22 cellular contexts compared by ENCODE assay signal in genomic region chr16:63613701-63614100, GRCh38.
DNase-seq lines count a peak whose midpoint lies in the region; FAIRE-seq and TF ChIP-seq lines count a peak whose summit lies in the region.
"Had no signal": no experiment of that assay in that cellular context is flagged by ENCODE, and none has a peak within 500 bp of the region (broad histone marks: within the 10 kb centered on the region; RNA-seq: fewer than 3 reads in every experiment).

No MANE protein-coding gene starts in this region.

- FAIRE-seq in small intestine (lab: Jason Lieb, UNC), result no peak
- FAIRE-seq: D721Med, GM12892, HTR-8/SVneo had no signal

- no peaks in the 10 kb centered on the region for H3K27me3 ChIP-seq in small intestine (ENCODE audit: control insufficient read depth in 2 of 2, insufficient read depth in 2 of 2, low read length in 2 of 2)
- H3K27me3 ChIP-seq: BE2C, body of pancreas, heart left ventricle had no signal

- 8 to 38% (median 15%) methylated on average over 1 of the region's 1 CpG for WGBS in small intestine, 3 donors

- H3K9me3 ChIP-seq in small intestine (ENCODE audit: control insufficient read depth, low read depth), result no peaks in the 10 kb centered on the region
- H3K9me3 ChIP-seq: BE2C, body of pancreas, suprapubic skin had no signal

- no peaks in the 10 kb centered on the region for H3K36me3 ChIP-seq in small intestine (ENCODE audit: control insufficient read depth in 2 of 2, insufficient read depth in 2 of 2, low read length in 2 of 2)
- H3K36me3 ChIP-seq: BE2C, heart left ventricle, suprapubic skin had no signal

- no peaks in the 10 kb centered on the region for H3K4me1 ChIP-seq in small intestine (ENCODE audit: control insufficient read depth in 2 of 2, insufficient read depth in 1 of 2, low read depth in 1 of 2, low read length in 1 of 2)
- H3K4me1 ChIP-seq: BE2C, body of pancreas, suprapubic skin had no signal

- TF ChIP-seq CTCF in astrocyte of the cerebellum (IDR thresholded peaks at IDR 0.05; ENCODE audit: low read depth, low read length, missing control alignments), result no peak
- no peak for TF ChIP-seq CTCF in fibroblast of pulmonary artery (IDR thresholded peaks at IDR 0.05; ENCODE audit: low read length, missing control alignments)

- peak; percentile 47 for DNase-seq in HT-29 (ENCODE audit: low spot score)
- peak; percentile 27 for DNase-seq in astrocyte of the cerebellum (ENCODE audit: low read depth)
- DNase-seq in fibroblast of pulmonary artery (ENCODE audit: low read depth), result peak; percentile 62
- peak; percentile 25 for DNase-seq in small intestine
- no peak for DNase-seq in ureter (ENCODE audit: low spot score)
- no peak for DNase-seq in NAMALWA (ENCODE audit: low spot score)
- DNase-seq in NCI-H128 (lab: John Stamatoyannopoulos, UW; ENCODE audit: unreplicated experiment), result no peak
- DNase-seq: activated CD4-positive, alpha-beta T cell treated with anti-CD3 and anti-CD28 coated beads, Interleukin-2, amount 50 U/mL, for 4 hours; activated naive CD4-positive, alpha-beta T cell treated with anti-CD3 and anti-CD28 coated beads for 36 hours; BE2C; body of pancreas; heart left ventricle; NCI-H1694 treated with DMSO at 0.1 percent for 48 hours; NCI-H345; RPMI8226; stimulated activated CD4-positive, alpha-beta T cell treated with anti-CD3 and anti-CD28 coated beads, Interleukin-4, amount 100 ng/mL, for 4 hours had no signal

- no peak overlapping the region for H3K27ac ChIP-seq in small intestine (ENCODE audit: low read depth in 1 of 2, low read length in 1 of 2)
- H3K27ac ChIP-seq: body of pancreas, heart left ventricle, suprapubic skin, VCaP had no signal

- H3K4me3 ChIP-seq in astrocyte of the cerebellum (ENCODE audit: low read depth, low read length) (no peak overlapping the region), fibroblast of pulmonary artery (replicated peaks; ENCODE audit: low read depth, low read length) (no peak overlapping the region), small intestine (ENCODE audit: low read depth in 1 of 2, low read length in 2 of 2) (no peak overlapping the region)
- H3K4me3 ChIP-seq: body of pancreas, heart left ventricle, smooth muscle cell, suprapubic skin had no signal

- in situ Hi-C loops in astrocyte of the cerebellum (cut with HindIII; ENCODE audit: low sequenced_read_pairs), result no loop called here

Comparison
In these comparisons a context has a peak if more than half of its experiments do, and no peak if none do; other contexts are left out.
1. DNase-seq: peak in HT-29 (single experiment), astrocyte of the cerebellum (single experiment), fibroblast of pulmonary artery (single experiment) and small intestine (single experiment); none in ureter (single experiment), NAMALWA (single experiment) and NCI-H128 (single experiment).